Comparison of ENCODE assay signal across 11 cellular contexts in genomic region chr11:103862049-103862826, GRCh38.
DNase-seq lines count a peak whose midpoint lies in the region; ATAC-seq, FAIRE-seq and TF ChIP-seq lines count a peak whose summit lies in the region.
"Had no signal": no experiment of that assay in that cellular context is flagged by ENCODE, and none has a peak within 500 bp of the region (broad histone marks: within the 10 kb centered on the region; RNA-seq: fewer than 3 reads in every experiment).

No MANE protein-coding gene starts in this region.

- H4K8ac ChIP-seq in H1 (ENCODE audit: extremely low read depth, insufficient read depth, low read length), result no peak overlapping the region

- no peaks in the 10 kb centered on the region for H3K36me3 Mint-ChIP-seq in stimulated activated memory B cell treated with anti-CD40 and anti-IgM and Interleukin-4, amounts not matched to agents 10 μg/mL and 1 μg/mL and 100 μg/mL, for 72 hours

- peaks cover 47% of the 10 kb centered on the region for H3K27me3 Mint-ChIP-seq in stimulated activated memory B cell treated with anti-CD40 and anti-IgM and Interleukin-4, amounts not matched to agents 10 μg/mL and 1 μg/mL and 100 μg/mL, for 72 hours

- FAIRE-seq in H1 (lab: Jason Lieb, UNC), result no peak
- FAIRE-seq: colon had no signal

- H3K27ac ChIP-seq in H1 (ENCODE audit: low read depth, low read length), result no peak overlapping the region
- H3K27ac ChIP-seq: heart left ventricle had no signal

- H2AK5ac ChIP-seq in H1 (ENCODE audit: low read depth, low read length), result no peak overlapping the region

- POLR2A ChIA-PET in H1 (lab: Charles Lee; ENCODE audit: partially characterized antibody), result no interaction called here

- H3K27me3 ChIP-seq in H1 (replicated peaks in 1 of 4; ENCODE audit: control insufficient read depth in 3 of 4, extremely low read depth in 1 of 4, insufficient read depth in 3 of 4, low read length in 3 of 4), result no peaks in the 10 kb centered on the region
- H3K27me3 ChIP-seq: heart left ventricle had no signal

- no peaks in the 10 kb centered on the region for H3K9me3 ChIP-seq in H1 (ENCODE audit: insufficient read depth in 2 of 2, low read depth in 1 of 2, low read length in 1 of 2)

- CTCF ChIA-PET in H1 (lab: Charles Lee; ENCODE audit: partially characterized antibody), result interaction anchor here (0.6 to 4.5 kb wide), 6 partner anchors 12 to 287 kb away, joined by 3 to 20 read pairs (median 6); no protein-coding TSS in a partner anchor

- no peak overlapping the region for H2BK15ac ChIP-seq in H1 (ENCODE audit: low read length)

- no peak overlapping the region for H3K4me3 Mint-ChIP-seq in stimulated activated memory B cell treated with anti-CD40 and anti-IgM and Interleukin-4, amounts not matched to agents 10 μg/mL and 1 μg/mL and 100 μg/mL, for 72 hours

- H3K4me2 ChIP-seq in H1 (ENCODE audit: insufficient read depth in 1 of 2, low read depth in 2 of 2, low read length in 2 of 2), result no peak overlapping the region

- H4K91ac ChIP-seq in H1 (replicated peaks; ENCODE audit: insufficient read length, low read length), result no peak overlapping the region

- H3K18ac ChIP-seq in H1 (ENCODE audit: extremely low read depth, low read length), result no peak overlapping the region

- TF ChIP-seq CTCF in H1 (IDR thresholded peaks at IDR 0.05; ENCODE audit: control extremely low read depth in 1 of 3, insufficient read depth in 1 of 3, low read depth in 1 of 3, low read length in 3 of 3), result no peak

- WGBS in H1 (ENCODE audit: extremely low coverage in 1 of 2, insufficient coverage in 1 of 2, insufficient read length in 1 of 2, insufficient replicate concordance in 2 of 2, low coverage in 1 of 2, low lambda C conversion rate in 2 of 2, missing lambda C conversion rate in 1 of 2), 2 experiments, result 84% methylated on average over 9 of the region's 9 CpGs; no CpG with 5 or more reads in 1 of the 2 experiments

- no peaks in the 10 kb centered on the region for H3K36me3 ChIP-seq in H1 (ENCODE audit: control insufficient read depth in 2 of 4, insufficient read depth in 4 of 4, low read length in 3 of 4)
- H3K36me3 ChIP-seq: heart left ventricle had no signal

- ATAC-seq in GM18520 (IDR thresholded peaks at IDR 0.05; ENCODE audit: unreplicated experiment), result peak; percentile 58
- peak; percentile 79 for ATAC-seq in GM21526 (IDR thresholded peaks at IDR 0.05; ENCODE audit: low FRiP score, unreplicated experiment)
- ATAC-seq in HG03280 (IDR thresholded peaks at IDR 0.05; ENCODE audit: unreplicated experiment), result peak; percentile 55
- ATAC-seq in Right ventricle myocardium superior (ENCODE audit: poor library complexity), result no peak
- ATAC-seq in stimulated activated memory B cell treated with anti-CD40 and anti-IgM and Interleukin-4, amounts not matched to agents 10 μg/mL and 1 μg/mL and 100 μg/mL, for 72 hours, result no peak
- ATAC-seq: heart left ventricle had no signal

- DNase-seq in H1 (ENCODE audit: low read depth in 1 of 2, low spot score in 2 of 2) (no peak), Right ventricle myocardium superior (no peak), dedifferentiated amniotic fluid mesenchymal stem cell (ENCODE audit: extremely low spot score) (no peak), DMS53 treated with DMSO at 0.1 percent for 48 hours (lab: John Stamatoyannopoulos, UW; ENCODE audit: unreplicated experiment) (no peak)
- DNase-seq: heart left ventricle, NCI-H1694 treated with DMSO at 0.1 percent for 48 hours had no signal

- H2BK5ac ChIP-seq in H1 (ENCODE audit: low read depth, low read length), result no peak overlapping the region

- TF ChIP-seq EP300 in H1 (IDR thresholded peaks at IDR 0.05; ENCODE audit: borderline replicate concordance in 1 of 2, low read depth in 2 of 2, low read length in 2 of 2), result no peak

- peaks cover 9% of the 10 kb centered on the region for H3K4me1 Mint-ChIP-seq in stimulated activated memory B cell treated with anti-CD40 and anti-IgM and Interleukin-4, amounts not matched to agents 10 μg/mL and 1 μg/mL and 100 μg/mL, for 72 hours

- no peak overlapping the region for H2BK12ac ChIP-seq in H1 (ENCODE audit: low read depth, low read length)

- no peak overlapping the region for H3K27ac Mint-ChIP-seq in stimulated activated memory B cell treated with anti-CD40 and anti-IgM and Interleukin-4, amounts not matched to agents 10 μg/mL and 1 μg/mL and 100 μg/mL, for 72 hours

- H3K56ac ChIP-seq in H1 (replicated peaks; ENCODE audit: insufficient read length, low read depth, low read length), result no peak overlapping the region

- H3K9ac ChIP-seq in H1 (replicated peaks in 1 of 4; ENCODE audit: extremely low read depth in 1 of 4, low read depth in 3 of 4, low read length in 3 of 4), result no peak overlapping the region

- H3K4me3 ChIP-seq in H1 (ENCODE audit: extremely low read depth in 1 of 4, insufficient read depth in 2 of 4, low read depth in 3 of 4, low read length in 4 of 4), result no peak overlapping the region
- H3K4me3 ChIP-seq: heart left ventricle had no signal

- H3K79me1 ChIP-seq in H1 (ENCODE audit: low read depth, low read length), result no peaks in the 10 kb centered on the region

- no peak overlapping the region for H2BK20ac ChIP-seq in H1 (ENCODE audit: low read length)

- H2AFZ ChIP-seq in H1 (ENCODE audit: low read length), result no peak overlapping the region

- no peak overlapping the region for H2BK120ac ChIP-seq in H1 (replicated peaks; ENCODE audit: low read depth, low read length)

- H4K5ac ChIP-seq in H1 (ENCODE audit: insufficient read length, low read depth, low read length), result no peak overlapping the region

- peak; percentile 18 to 22; a peak in 2 of 4 replicates for TF ChIP-seq RAD21 in H1 (IDR thresholded peaks at IDR 0.05 in 1 of 2, conservative IDR thresholded peaks at IDR 0.05 in 1 of 2; ENCODE audit: low read depth in 2 of 2, low read length in 2 of 2)

- no peak overlapping the region for H3K14ac ChIP-seq in H1 (ENCODE audit: insufficient read length)

- no peaks in the 10 kb centered on the region for H3K79me2 ChIP-seq in H1 (ENCODE audit: control insufficient read depth in 1 of 2, insufficient read depth in 2 of 2, low read length in 2 of 2)

- H3K23ac ChIP-seq in H1 (ENCODE audit: insufficient read length), result no peak overlapping the region

- peaks cover 0 to 3% (median under 1%) of the 10 kb centered on the region in 4 experiments; a peak in 3 of 7 replicates for H3K4me1 ChIP-seq in H1 (replicated peaks in 1 of 4; ENCODE audit: control insufficient read depth in 3 of 4, insufficient read depth in 4 of 4, low read length in 3 of 4)
- H3K4me1 ChIP-seq: heart left ventricle had no signal

- no peak for TF ChIP-seq POLR2A in H1 (IDR thresholded peaks at IDR 0.05; ENCODE audit: control extremely low read depth in 1 of 2, low read depth in 2 of 2, low read length in 2 of 2)

- no peaks in the 10 kb centered on the region for H3K23me2 ChIP-seq in H1 (ENCODE audit: low read depth, low read length)

- no peaks in the 10 kb centered on the region for H4K20me1 ChIP-seq in H1 (replicated peaks in 1 of 2; ENCODE audit: control insufficient read depth in 1 of 2, insufficient read depth in 2 of 2, low read length in 2 of 2)

- H3K9me3 Mint-ChIP-seq in stimulated activated memory B cell treated with anti-CD40 and anti-IgM and Interleukin-4, amounts not matched to agents 10 μg/mL and 1 μg/mL and 100 μg/mL, for 72 hours, result no peaks in the 10 kb centered on the region

- no peak overlapping the region for H3K4ac ChIP-seq in H1 (replicated peaks; ENCODE audit: insufficient read length, low read depth, low read length)

- intact Hi-C loops in Right ventricle myocardium superior (cut with DNase I), result no loop called here

TF ChIP-seq in H1, 55 proteins besides CTCF, POLR2A, EP300 and RAD21:
- TF ChIP-seq MAX (IDR thresholded peaks at IDR 0.05) (no peak), RFX5 (IDR thresholded peaks at IDR 0.05; ENCODE audit: borderline replicate concordance, low read depth, low read length) (no peak)

Comparison
In these comparisons a context has a peak if more than half of its experiments do, and no peak if none do; other contexts are left out.
1. ATAC-seq: peak in GM18520 (single experiment), GM21526 (single experiment) and HG03280 (single experiment); none in Right ventricle myocardium superior (single experiment) and stimulated activated memory B cell treated with anti-CD40 and anti-IgM and Interleukin-4, amounts not matched to agents 10 μg/mL and 1 μg/mL and 100 μg/mL, for 72 hours (single experiment).